20 cellular contexts compared by ENCODE assay signal in genomic region chr7:55493416-55493815, GRCh38.
DNase-seq lines count a peak whose midpoint lies in the region; ATAC-seq lines count a peak whose summit lies in the region.
"Had no signal": no experiment of that assay in that cellular context is flagged by ENCODE, and none has a peak within 500 bp of the region (broad histone marks: within the 10 kb centered on the region; RNA-seq: fewer than 3 reads in every experiment).

No MANE protein-coding gene starts in this region.

- no peaks in the 10 kb centered on the region for H3K9me3 ChIP-seq in naive thymus-derived CD4-positive, alpha-beta T cell (ENCODE audit: control insufficient read depth in 2 of 3, low read length in 3 of 3)
- H3K9me3 ChIP-seq: A549, gastroesophageal sphincter, upper lobe of right lung had no signal

- H3K36me3 Mint-ChIP-seq in naive thymus-derived CD4-positive, alpha-beta T cell: peaks cover 15 to 71% (median 26%) of the 10 kb centered on the region in 5 donors

- ATAC-seq in naive thymus-derived CD4-positive, alpha-beta T cell: no peak
- ATAC-seq in HG03571 (IDR thresholded peaks at IDR 0.05; ENCODE audit: unreplicated experiment): no peak
- ATAC-seq: A549; effector memory CD8-positive, alpha-beta T cell; gastroesophageal sphincter; left ventricle myocardium superior; upper lobe of right lung had no signal

- no peak overlapping the region for H3K4me3 ChIP-seq in naive thymus-derived CD4-positive, alpha-beta T cell (ENCODE audit: low read length)
- H3K4me3 ChIP-seq: A549, gastroesophageal sphincter, upper lobe of right lung had no signal

- peaks cover 0 to 15% of the 10 kb centered on the region in 2 donors for H3K4me1 ChIP-seq in naive thymus-derived CD4-positive, alpha-beta T cell (ENCODE audit: control insufficient read depth in 2 of 2, insufficient read depth in 2 of 2, low read length in 2 of 2)
- H3K4me1 ChIP-seq: A549, gastroesophageal sphincter, upper lobe of right lung had no signal

- peak overlapping the region in 5 of 9 donors; percentile 26 to 83 (median 68) for H3K27ac Mint-ChIP-seq in naive thymus-derived CD4-positive, alpha-beta T cell

- POLR2A ChIA-PET in naive thymus-derived CD4-positive, alpha-beta T cell (lab: Charles Lee): interaction anchor here (2.2 kb wide), 1 partner anchor 24 kb away, joined by 7 read pairs; no protein-coding TSS in a partner anchor

- peaks cover 24 to 59% (median 43%) of the 10 kb centered on the region in 7 donors for H3K4me1 Mint-ChIP-seq in naive thymus-derived CD4-positive, alpha-beta T cell

- H3K9me3 Mint-ChIP-seq in naive thymus-derived CD4-positive, alpha-beta T cell: no peaks in the 10 kb centered on the region
- H3K9me3 Mint-ChIP-seq: effector memory CD8-positive, alpha-beta T cell; stimulated activated naive CD8-positive, alpha-beta T cell treated with anti-CD3 and anti-CD28 coated beads, Interleukin-15, Interleukin-2, amounts not matched to agents 100 ng/mL and 50 ng/mL, for 24 hours had no signal

- CTCF ChIA-PET in naive thymus-derived CD4-positive, alpha-beta T cell (lab: Charles Lee): no interaction called here

- no peaks in the 10 kb centered on the region for H3K27me3 Mint-ChIP-seq in naive thymus-derived CD4-positive, alpha-beta T cell
- H3K27me3 Mint-ChIP-seq: effector memory CD8-positive, alpha-beta T cell; stimulated activated naive CD8-positive, alpha-beta T cell treated with anti-CD3 and anti-CD28 coated beads, Interleukin-15, Interleukin-2, amounts not matched to agents 100 ng/mL and 50 ng/mL, for 24 hours had no signal

- no peaks in the 10 kb centered on the region for H3K27me3 ChIP-seq in naive thymus-derived CD4-positive, alpha-beta T cell (ENCODE audit: control insufficient read depth in 2 of 2, insufficient read depth in 2 of 2, low read length in 2 of 2)
- H3K27me3 ChIP-seq: brain microvascular endothelial cell, gastroesophageal sphincter, upper lobe of right lung had no signal

- H3K36me3 ChIP-seq in naive thymus-derived CD4-positive, alpha-beta T cell (ENCODE audit: control insufficient read depth in 2 of 3, insufficient read depth in 3 of 3, low read length in 3 of 3): peaks cover 0 to 80% (median 0%) of the 10 kb centered on the region in 3 experiments

- DNase-seq in activated CD4-positive, alpha-beta T cell treated with anti-CD3 and anti-CD28 coated beads for 48 hours: peak; percentile 48
- no peak for DNase-seq in activated CD4-positive, alpha-beta T cell treated with anti-CD3 and anti-CD28 coated beads, Interleukin-2, amount 50 U/mL, for 4 hours
- DNase-seq in ELR (ENCODE audit: low read depth) (peak; percentile 58), astrocyte of the hippocampus (ENCODE audit: low read depth, low spot score) (peak; percentile 52), dedifferentiated amniotic fluid mesenchymal stem cell (ENCODE audit: extremely low spot score) (no peak), T-helper 2 cell (no peak)
- DNase-seq in naive thymus-derived CD4-positive, alpha-beta T cell: no peak
- DNase-seq: activated gamma-delta T cell treated with Interleukin-2 at 50 U/mL for 16 hours; brain microvascular endothelial cell; DMS79; effector memory CD8-positive, alpha-beta T cell; left ventricle myocardium superior; NCI-H526 treated with DMSO at 0.1 percent for 48 hours; OCI-M1; small intestine; upper lobe of right lung had no signal

- intact Hi-C loops in naive thymus-derived CD4-positive, alpha-beta T cell (cut with micrococcal nuclease): no loop called here

- no peak overlapping the region for H3K27ac ChIP-seq in naive thymus-derived CD4-positive, alpha-beta T cell (ENCODE audit: low read depth, low read length)
- H3K27ac ChIP-seq: A549, brain microvascular endothelial cell, gastroesophageal sphincter, upper lobe of right lung had no signal

- no peak overlapping the region for H3K4me3 Mint-ChIP-seq in naive thymus-derived CD4-positive, alpha-beta T cell
- H3K4me3 Mint-ChIP-seq: effector memory CD8-positive, alpha-beta T cell; stimulated activated naive CD8-positive, alpha-beta T cell treated with anti-CD3 and anti-CD28 coated beads, Interleukin-15, Interleukin-2, amounts not matched to agents 100 ng/mL and 50 ng/mL, for 24 hours had no signal

Comparison
In these comparisons a context has a peak if more than half of its experiments do, and no peak if none do; other contexts are left out.
1. DNase-seq: peak in activated CD4-positive, alpha-beta T cell treated with anti-CD3 and anti-CD28 coated beads for 48 hours (single experiment), ELR (single experiment) and astrocyte of the hippocampus (single experiment); none in activated CD4-positive, alpha-beta T cell treated with anti-CD3 and anti-CD28 coated beads, Interleukin-2, amount 50 U/mL, for 4 hours (0 of 2), naive thymus-derived CD4-positive, alpha-beta T cell (0 of 9), dedifferentiated amniotic fluid mesenchymal stem cell (single experiment) and T-helper 2 cell (0 of 5).